In the genomic region with DNA sequence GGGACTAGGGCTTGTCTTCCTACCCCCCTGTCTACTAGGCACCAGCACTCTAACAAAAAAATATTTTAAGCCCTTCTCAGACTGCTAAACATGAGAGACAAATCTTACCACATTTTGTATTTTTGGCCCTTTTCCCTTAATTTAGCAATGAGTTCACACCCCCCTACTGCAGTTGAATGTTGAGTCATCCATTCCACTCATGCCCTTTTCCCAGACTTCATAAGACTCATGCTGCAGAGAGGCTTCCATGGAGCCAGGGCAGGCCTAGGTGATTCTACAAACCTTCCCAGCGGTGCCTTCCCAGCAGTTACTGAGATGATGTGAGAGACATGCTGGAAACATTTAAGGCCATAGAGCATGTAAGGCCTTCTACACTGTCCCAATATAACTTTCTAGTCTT, we compare ENCODE assay signal across 14 cellular contexts. TPM values are rescaled to one million over a fixed set of nuclear protein-coding genes. Genes with fewer than 3 reads are reported as not detected.
DNase-seq lines count a peak whose midpoint lies in the region; TF ChIP-seq lines count a peak whose summit lies in the region.
"Had no signal": no experiment of that assay in that cellular context is flagged by ENCODE, and none has a peak within 500 bp of the region (broad histone marks: within the 10 kb centered on the region; RNA-seq: fewer than 3 reads in every experiment).

No MANE protein-coding gene starts in this region.

- H3K36me3 ChIP-seq in mesenchymal stem cell (ENCODE audit: control insufficient read depth in 1 of 2, insufficient read depth in 2 of 2, low read depth in 1 of 2, low read length in 2 of 2): no peaks in the 10 kb centered on the region
- no peaks in the 10 kb centered on the region for H3K36me3 ChIP-seq in HAP-1 (replicated peaks)
- no peaks in the 10 kb centered on the region for H3K36me3 ChIP-seq in CD8-positive, alpha-beta memory T cell (ENCODE audit: insufficient read depth, low read length)
- H3K36me3 ChIP-seq: vagina, WERI-Rb-1 had no signal

- H4K8ac ChIP-seq in mesenchymal stem cell (ENCODE audit: low read length): no peak overlapping the region

- H2BK15ac ChIP-seq in mesenchymal stem cell (ENCODE audit: low read depth, poor library complexity, severe bottlenecking): no peak overlapping the region

- no peak overlapping the region for H2BK12ac ChIP-seq in mesenchymal stem cell (ENCODE audit: low read length in 2 of 2)

- H2BK5ac ChIP-seq in mesenchymal stem cell (ENCODE audit: low read depth, low read length, poor library complexity, severe bottlenecking): no peak overlapping the region

- H3K4me1 ChIP-seq in mesenchymal stem cell (ENCODE audit: control insufficient read depth, insufficient read depth, low read depth, low read length) (peaks cover 2% of the 10 kb centered on the region), HAP-1 (no peaks in the 10 kb centered on the region)
- no peaks in the 10 kb centered on the region for H3K4me1 ChIP-seq in CD8-positive, alpha-beta memory T cell (ENCODE audit: insufficient read depth, low read length)
- H3K4me1 ChIP-seq: vagina had no signal

- H3K27ac ChIP-seq in AG04450 (ENCODE audit: low read depth, low read length) (no peak overlapping the region), mesenchymal stem cell (ENCODE audit: low read length, poor library complexity, severe bottlenecking) (no peak overlapping the region)
- no peak overlapping the region for H3K27ac ChIP-seq in CD8-positive, alpha-beta memory T cell (ENCODE audit: low read depth, low read length)
- H3K27ac ChIP-seq: vagina, WERI-Rb-1 had no signal

- CTCF ChIA-PET in AG04450 (lab: Charles Lee): no interaction called here
- CTCF ChIA-PET in CD8-positive, alpha-beta memory T cell (lab: Charles Lee): no interaction called here

- H3K79me1 ChIP-seq in mesenchymal stem cell (replicated peaks; ENCODE audit: low read length, poor library complexity, severe bottlenecking): no peaks in the 10 kb centered on the region

- in situ Hi-C loops in ACHN (cut with HindIII; ENCODE audit: low pct_ligation_motif_present, low pct_unique_long_range_greater_than_20kb, low sequenced_read_pairs): no loop called here
- in situ Hi-C loops in HAP-1 (cut with MboI; ENCODE audit: low sequenced_read_pairs): no loop called here

- H3K9me3 Mint-ChIP-seq in chondrocyte (ENCODE audit: low read depth): peaks cover 9% of the 10 kb centered on the region
- peaks cover 0 to 9% (median 0%) of the 10 kb centered on the region in 5 donors for H3K9me3 Mint-ChIP-seq in CD8-positive, alpha-beta memory T cell

- no peak overlapping the region for H3K4me3 ChIP-seq in AG04450 (ENCODE audit: low read depth, low read length)
- H3K4me3 ChIP-seq in mesenchymal stem cell (ENCODE audit: insufficient read depth in 1 of 2, low read depth in 1 of 2, low read length in 2 of 2): no peak overlapping the region
- H3K4me3 ChIP-seq in HAP-1: no peak overlapping the region
- no peak overlapping the region for H3K4me3 ChIP-seq in CD8-positive, alpha-beta memory T cell (ENCODE audit: low read length)
- H3K4me3 ChIP-seq: vagina had no signal

- H2AK5ac ChIP-seq in mesenchymal stem cell (ENCODE audit: low read length, severe bottlenecking): no peak overlapping the region

- POLR2A ChIA-PET in AG04450 (lab: Yijun Ruan, JAX): no interaction called here
- POLR2A ChIA-PET in CD8-positive, alpha-beta memory T cell (lab: Charles Lee): no interaction called here

- H3K23ac ChIP-seq in mesenchymal stem cell (ENCODE audit: low read length in 2 of 2): no peak overlapping the region

- peaks cover 1% of the 10 kb centered on the region for H3K36me3 Mint-ChIP-seq in chondrocyte (ENCODE audit: low read depth)
- H3K36me3 Mint-ChIP-seq in CD8-positive, alpha-beta memory T cell: no peaks in the 10 kb centered on the region

- H3K9me3 ChIP-seq in AG04450 (ENCODE audit: control insufficient read depth, insufficient read depth, low read length) (no peaks in the 10 kb centered on the region; the same call in 1 of the 2 replicates), mesenchymal stem cell (ENCODE audit: control insufficient read depth, low read length) (no peaks in the 10 kb centered on the region), HAP-1 (no peaks in the 10 kb centered on the region)
- H3K9me3 ChIP-seq in CD8-positive, alpha-beta memory T cell (ENCODE audit: low read length): no peaks in the 10 kb centered on the region
- H3K9me3 ChIP-seq: vagina had no signal

- no peak overlapping the region for H3K14ac ChIP-seq in mesenchymal stem cell (ENCODE audit: low read length in 2 of 2)

- no peak overlapping the region for H2AFZ ChIP-seq in mesenchymal stem cell (ENCODE audit: low read depth, low read length)

- no peak overlapping the region for H3K4me2 ChIP-seq in mesenchymal stem cell (ENCODE audit: low read length, poor library complexity, severe bottlenecking)

- H3K9ac ChIP-seq in mesenchymal stem cell (ENCODE audit: low read length): no peak overlapping the region

- peak overlapping the region; percentile 87 for H3K27ac Mint-ChIP-seq in chondrocyte (ENCODE audit: unreplicated experiment)
- H3K27ac Mint-ChIP-seq in CD8-positive, alpha-beta memory T cell: no peak overlapping the region
- H3K27ac Mint-ChIP-seq: nephron had no signal

- H3K18ac ChIP-seq in mesenchymal stem cell (ENCODE audit: low read depth in 1 of 2, low read length in 2 of 2): no peak overlapping the region

- H3K4me3 Mint-ChIP-seq in chondrocyte (ENCODE audit: unreplicated experiment): no peak overlapping the region
- H3K4me3 Mint-ChIP-seq in CD8-positive, alpha-beta memory T cell: no peak overlapping the region
- H3K4me3 Mint-ChIP-seq: nephron had no signal

- 14% methylated on average over 1 of the region's 1 CpG for WGBS in mesenchymal stem cell

- peak; percentile 68 for DNase-seq in AG04450 (ENCODE audit: low read depth, low spot score)
- peak; percentile 63 for DNase-seq in HS-27A (ENCODE audit: low read depth)
- no peak for DNase-seq in chondrocyte (ENCODE audit: low spot score)
- DNase-seq in mesenchymal stem cell: peak; percentile 61
- DNase-seq in ACHN: no peak
- DNase-seq in HAP-1 (ENCODE audit: low spot score in 2 of 2): no peak
- no peak for DNase-seq in middle frontal gyrus (ENCODE audit: extremely low spot score, low spot score)
- no peak for DNase-seq in CD8-positive, alpha-beta memory T cell
- DNase-seq: C1 segment of cervical spinal cord, NCI-H524, SHP77, WERI-Rb-1 had no signal

- H3K4me1 Mint-ChIP-seq in chondrocyte (ENCODE audit: low read depth): peaks cover 34% of the 10 kb centered on the region
- H3K4me1 Mint-ChIP-seq in CD8-positive, alpha-beta memory T cell: no peaks in the 10 kb centered on the region

- TF ChIP-seq CTCF in AG04450 (IDR thresholded peaks at IDR 0.05; ENCODE audit: low read depth, low read length): no peak
- TF ChIP-seq CTCF in chondrocyte (IDR thresholded peaks at IDR 0.05): no peak

- no peaks in the 10 kb centered on the region for H3K27me3 Mint-ChIP-seq in chondrocyte (ENCODE audit: low read depth)
- H3K27me3 Mint-ChIP-seq in CD8-positive, alpha-beta memory T cell: peaks cover 20 to 28% of the 10 kb centered on the region in 2 donors

- no peak overlapping the region for H3K4ac ChIP-seq in mesenchymal stem cell (ENCODE audit: low read depth in 1 of 2, low read length in 2 of 2)

- H3K27me3 ChIP-seq in AG04450 (ENCODE audit: control insufficient read depth, insufficient read depth, low read length) (peaks cover 8% of the 10 kb centered on the region), mesenchymal stem cell (ENCODE audit: control insufficient read depth in 1 of 2, insufficient read depth in 1 of 2, low read length in 2 of 2) (peaks cover 0 to 13% of the 10 kb centered on the region in 2 experiments), HAP-1 (ENCODE audit: low read depth) (no peaks in the 10 kb centered on the region)
- no peaks in the 10 kb centered on the region for H3K27me3 ChIP-seq in CD8-positive, alpha-beta memory T cell (ENCODE audit: insufficient read depth, low read length, poor library complexity, severe bottlenecking)
- H3K27me3 ChIP-seq: vagina had no signal

- no peak overlapping the region for H4K91ac ChIP-seq in mesenchymal stem cell (ENCODE audit: low read length)

- H2BK120ac ChIP-seq in mesenchymal stem cell (ENCODE audit: low read depth, low read length): no peak overlapping the region

RNA-seq across cellular contexts. Expression of a gene that starts 53.9 kb away (rescaled TPM):
- polyA plus RNA-seq in AG04450 (2011; rRNA removed): 13.5 and 26.5 TPM in 2 replicates
- 16.0 and 22.0 TPM in 2 replicates for polyA minus RNA-seq in AG04450 (2011; rRNA and poly(A)+ RNA removed)
- total RNA-seq in chondrocyte: 191 to 231 TPM (median 222 TPM) in 3 replicates
- 40.5 TPM for polyA plus RNA-seq in mesenchymal stem cell (2013, experiment 1 of 2)
- 41.6 TPM for polyA plus RNA-seq in mesenchymal stem cell (2013, experiment 2 of 2)
- total RNA-seq in CD8-positive, alpha-beta memory T cell: under 1 TPM; 0.15 to 0.24 TPM
- polyA plus RNA-seq in CD8-positive, alpha-beta memory T cell: not detected

Comparison
In these comparisons a context has a peak if more than half of its experiments do, and no peak if none do; other contexts are left out.
1. DNase-seq: peak in AG04450 (single experiment), HS-27A (single experiment) and mesenchymal stem cell (single experiment); none in chondrocyte (single experiment), ACHN (single experiment), HAP-1 (0 of 2), middle frontal gyrus (single experiment) and CD8-positive, alpha-beta memory T cell (0 of 5).
2. RNA of a gene that starts 53.9 kb away (total RNA-seq): 191 to 231 TPM in chondrocyte; 0.15 to 0.24 TPM in CD8-positive, alpha-beta memory T cell; every median in the first group is over 100 times any median in the second.